In genomic region chr18:44128365-44128764, GRCh38 we compare ENCODE assay signal across 24 cellular contexts.
A peak's percentile ranks its signal among the peaks of the same experiment; 100 is the strongest.
DNase-seq lines count a peak whose midpoint lies in the region; ATAC-seq and TF ChIP-seq lines count a peak whose summit lies in the region.
"Had no signal": no experiment of that assay in that cellular context is flagged by ENCODE, and none has a peak within 500 bp of the region (broad histone marks: within the 10 kb centered on the region; RNA-seq: fewer than 3 reads in every experiment).

No MANE protein-coding gene starts in this region.

- in situ Hi-C loops in Caki2 (cut with HindIII; ENCODE audit: low pct_unique_long_range_greater_than_20kb, low sequenced_read_pairs) = no loop called here

- intact Hi-C loops in left colon (cut with DNase I, micrococcal nuclease) (no loop called here), PC-9 (cut with micrococcal nuclease; ENCODE audit: unreplicated experiment) (no loop called here), ascending aorta (cut with DNase I) (loop anchor here (10.0 kb wide), 1 partner anchor 546 kb away; no protein-coding TSS in a partner anchor)

- TF ChIP-seq CTCF in RWPE1 (conservative IDR thresholded peaks at IDR 0.05; ENCODE audit: low read depth) = no peak
- no peak for TF ChIP-seq CTCF in epithelial cell of esophagus (IDR thresholded peaks at IDR 0.05; ENCODE audit: insufficient read depth, low read depth, low read length, missing control alignments)
- TF ChIP-seq CTCF in PC-9 (conservative IDR thresholded peaks at IDR 0.05) = no peak
- TF ChIP-seq CTCF in ascending aorta (IDR thresholded peaks at IDR 0.05) = no peak

- no peaks in the 10 kb centered on the region for H3K36me3 ChIP-seq in PC-9 (ENCODE audit: low read depth)
- H3K36me3 ChIP-seq in ascending aorta = no peaks in the 10 kb centered on the region
- H3K36me3 ChIP-seq: esophagus squamous epithelium, MG63, ovary, suprapubic skin, uterus had no signal

- ATAC-seq in left colon = peak; percentile 58
- ATAC-seq: sciatic nerve, WTC11 had no signal

- H3K9me2 ChIP-seq in PC-9 (ENCODE audit: insufficient read depth) = no peaks in the 10 kb centered on the region

- H3K4me1 ChIP-seq in PC-9 (replicated peaks; ENCODE audit: insufficient read depth) = no peaks in the 10 kb centered on the region
- H3K4me1 ChIP-seq in ascending aorta = no peaks in the 10 kb centered on the region
- H3K4me1 ChIP-seq: esophagus squamous epithelium, uterus had no signal

- H3K79me2 ChIP-seq in PC-9 (ENCODE audit: low read depth) = no peaks in the 10 kb centered on the region

- H3K27ac ChIP-seq in RWPE1 (no peak overlapping the region), PC-9 (no peak overlapping the region), ascending aorta (no peak overlapping the region)
- H3K27ac ChIP-seq: esophagus squamous epithelium, ovary, suprapubic skin, uterus had no signal

- POLR2A ChIA-PET in RWPE1 (lab: Yijun Ruan, JAX; ENCODE audit: low non-redundant PET) (no interaction called here), PC-9 (lab: Charles Lee; ENCODE audit: unreplicated experiment) (no interaction called here)

- DNase-seq in Caki2 (ENCODE audit: low read depth) (peak; percentile 17), RWPE1 (ENCODE audit: low spot score) (peak; percentile 1), epithelial cell of esophagus (ENCODE audit: low read depth) (peak; percentile 64), left colon (no peak), PC-9 (no peak), HPDE6-E6E7 (ENCODE audit: extremely low spot score) (no peak), DMS53 treated with DMSO at 0.1 percent for 48 hours (lab: John Stamatoyannopoulos, UW; ENCODE audit: unreplicated experiment) (no peak), ascending aorta (ENCODE audit: low spot score in 2 of 2) (no peak)
- DNase-seq: ACHN; activated CD4-positive, alpha-beta T cell treated with anti-CD3 and anti-CD28 coated beads, Interleukin-2, amount 50 U/mL, for 4 hours; activated CD8-positive, alpha-beta memory T cell treated with anti-CD3 and anti-CD28 coated beads, Interleukin-2, amount 50 U/mL, for 48 hours; activated gamma-delta T cell; effector CD8-positive, alpha-beta T cell; esophagus squamous epithelium; MG63; naive B cell; NCI-H1417 treated with DMSO at 0.1 percent for 48 hours; NCI-H524 treated with DMSO at 0.1 percent for 48 hours; ovary; SIG-M5; uterus had no signal

- H3K4me3 ChIP-seq in epithelial cell of esophagus (ENCODE audit: low read length) = no peak overlapping the region
- H3K4me3 ChIP-seq in PC-9 = no peak overlapping the region
- no peak overlapping the region for H3K4me3 ChIP-seq in ascending aorta
- H3K4me3 ChIP-seq: esophagus squamous epithelium, MG63, ovary, suprapubic skin, uterus had no signal

- CTCF ChIA-PET in RWPE1 (lab: Yijun Ruan, JAX) (no interaction called here), PC-9 (lab: Charles Lee) (no interaction called here)

- no TSS peak for BruUV-seq in PC-9 (replicated peaks; lab: Mats Ljungman, UMichigan)

- no peak overlapping the region for H2AFZ ChIP-seq in PC-9

- H3K9me3 ChIP-seq in PC-9 (ENCODE audit: insufficient read depth, low read depth) (no peaks in the 10 kb centered on the region), ascending aorta (no peaks in the 10 kb centered on the region)
- H3K9me3 ChIP-seq: esophagus squamous epithelium, MG63, ovary, suprapubic skin, uterus had no signal

- no peaks in the 10 kb centered on the region for H4K20me1 ChIP-seq in PC-9 (ENCODE audit: insufficient read depth)

- H3K27me3 ChIP-seq in PC-9 (ENCODE audit: insufficient read depth, low read depth) (no peaks in the 10 kb centered on the region), ascending aorta (no peaks in the 10 kb centered on the region)
- H3K27me3 ChIP-seq: esophagus squamous epithelium, MG63, ovary, suprapubic skin, uterus had no signal

- H3K4me2 ChIP-seq in PC-9 = no peak overlapping the region

- no peaks in the 10 kb centered on the region for H3F3A ChIP-seq in PC-9 (ENCODE audit: insufficient read depth, low read depth)

Comparison
In these comparisons a context has a peak if more than half of its experiments do, and no peak if none do; other contexts are left out.
1. DNase-seq: peak in Caki2 (single experiment), RWPE1 (single experiment) and epithelial cell of esophagus (single experiment); none in left colon (0 of 2), PC-9 (0 of 2), HPDE6-E6E7 (single experiment), DMS53 treated with DMSO at 0.1 percent for 48 hours (single experiment) and ascending aorta (0 of 2).